In the genomic region with DNA sequence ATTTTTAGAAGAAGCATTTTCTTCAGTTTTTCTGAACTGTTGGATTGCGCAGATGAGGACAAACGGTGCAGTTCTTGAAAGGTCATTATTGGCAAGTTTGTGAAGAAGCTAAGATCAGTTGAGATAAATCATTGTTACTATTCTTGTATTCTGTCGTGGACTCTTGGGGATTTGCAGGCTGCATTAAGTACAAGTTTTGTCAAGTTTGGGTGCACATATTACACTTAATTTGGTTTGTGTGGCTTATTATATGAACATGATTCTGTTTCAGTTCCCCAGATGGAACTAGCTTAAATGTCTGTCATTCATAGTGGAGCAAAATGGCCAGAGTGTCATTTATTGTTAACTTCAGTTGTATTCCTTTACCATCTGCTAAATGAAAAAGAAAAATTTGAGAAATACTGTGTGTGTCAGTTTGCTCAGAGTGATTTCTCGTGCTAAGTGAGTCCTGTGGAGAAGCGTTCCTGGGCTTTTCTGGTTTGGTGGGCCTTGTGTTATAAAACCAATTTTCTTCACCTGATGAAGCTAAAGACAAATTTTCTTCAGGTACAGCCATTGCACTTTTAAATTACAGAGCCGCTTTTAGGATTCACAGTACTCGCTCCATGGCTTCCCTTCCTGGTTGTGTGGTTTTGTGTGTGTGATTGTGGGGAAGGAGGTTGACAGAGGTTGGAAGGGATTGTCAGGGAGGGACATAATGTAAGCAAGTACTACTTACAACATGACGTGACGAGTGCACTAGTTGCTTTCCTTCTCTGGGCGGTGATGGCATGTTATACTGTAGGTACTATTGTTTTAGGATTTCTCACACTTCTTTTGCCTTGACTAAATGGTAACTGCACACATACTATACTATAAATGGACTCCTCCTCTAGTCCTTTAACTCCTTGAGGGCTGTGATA, we compare ENCODE assay signal across 8 cellular contexts. TPM values are rescaled to one million over a fixed set of nuclear protein-coding genes. Genes with fewer than 3 reads are reported as not detected.
DNase-seq lines count a peak whose midpoint lies in the region; ATAC-seq and TF ChIP-seq lines count a peak whose summit lies in the region.

No MANE protein-coding gene starts in this region.

- ATAC-seq in activated CD8-positive, alpha-beta T cell treated with anti-CD3 and anti-CD28 coated beads, Interleukin-2, amount 10 ng/mL, durations not matched to agents 7 days and 5 days = no peak
- no peak for ATAC-seq in HG02973 (IDR thresholded peaks at IDR 0.05; ENCODE audit: unreplicated experiment)

- peaks cover 45% of the 10 kb centered on the region for H3K4me1 Mint-ChIP-seq in T-helper 1 cell treated with Interleukin-12 subunit alpha and Interleukin-12 subunit beta and Interleukin-4 antibody, amounts not matched to agents 30 μg/mL and 1 μg/mL, for 36 hours (ENCODE audit: low read depth)
- peaks cover 42% of the 10 kb centered on the region for H3K4me1 Mint-ChIP-seq in activated CD8-positive, alpha-beta T cell treated with anti-CD3 and anti-CD28 coated beads, Interleukin-2, amount 10 ng/mL, durations not matched to agents 7 days and 5 days (ENCODE audit: low read depth)
- peaks cover 43 to 47% of the 10 kb centered on the region in 2 donors for H3K4me1 Mint-ChIP-seq in immature natural killer cell

- TF ChIP-seq CTCF in suprapubic skin (IDR thresholded peaks at IDR 0.05) = no peak

- no peak for DNase-seq in T-helper 1 cell
- no peak for DNase-seq in activated CD8-positive, alpha-beta T cell treated with anti-CD3 and anti-CD28 coated beads, Interleukin-2, amount 10 ng/mL, durations not matched to agents 7 days and 5 days
- no peak for DNase-seq in immature natural killer cell
- no peak for DNase-seq in suprapubic skin (ENCODE audit: low spot score in 2 of 2)
- no peak for DNase-seq in central memory CD4-positive, alpha-beta T cell
- no peak for DNase-seq in NCI-H187 treated with DMSO at 0.1 percent for 48 hours (lab: John Stamatoyannopoulos, UW)

- no peaks in the 10 kb centered on the region for H3K27me3 Mint-ChIP-seq in T-helper 1 cell treated with Interleukin-12 subunit alpha and Interleukin-12 subunit beta and Interleukin-4 antibody, amounts not matched to agents 30 μg/mL and 1 μg/mL, for 36 hours (ENCODE audit: low read depth)
- peaks cover 6% of the 10 kb centered on the region for H3K27me3 Mint-ChIP-seq in activated CD8-positive, alpha-beta T cell treated with anti-CD3 and anti-CD28 coated beads, Interleukin-2, amount 10 ng/mL, durations not matched to agents 7 days and 5 days (ENCODE audit: low read depth)
- peaks cover 3 to 13% (median 10%) of the 10 kb centered on the region in 3 donors for H3K27me3 Mint-ChIP-seq in immature natural killer cell (ENCODE audit: low read depth in 3 of 3)

- H3K27me3 ChIP-seq in suprapubic skin = no peaks in the 10 kb centered on the region

- peak overlapping the region; percentile 88 for H3K4me3 Mint-ChIP-seq in T-helper 1 cell treated with Interleukin-12 subunit alpha and Interleukin-12 subunit beta and Interleukin-4 antibody, amounts not matched to agents 30 μg/mL and 1 μg/mL, for 36 hours
- peak overlapping the region; percentile 73 for H3K4me3 Mint-ChIP-seq in activated CD8-positive, alpha-beta T cell treated with anti-CD3 and anti-CD28 coated beads, Interleukin-2, amount 10 ng/mL, durations not matched to agents 7 days and 5 days
- H3K4me3 Mint-ChIP-seq in immature natural killer cell = peak overlapping the region; percentile 76 to 86 (median 79)

- POLR2A ChIA-PET in activated CD8-positive, alpha-beta T cell treated with anti-CD3 and anti-CD28 coated beads, Interleukin-2, amount 10 ng/mL, durations not matched to agents 7 days and 5 days (lab: Charles Lee) = interaction anchor here (0.9 kb wide), 1 partner anchor 325 kb away, joined by 3 read pairs; no protein-coding TSS in a partner anchor

- H3K4me1 ChIP-seq in suprapubic skin = peaks cover 18% of the 10 kb centered on the region

- WGBS in suprapubic skin = 50% methylated on average over 10 of the region's 10 CpGs

- H3K36me3 Mint-ChIP-seq in T-helper 1 cell treated with Interleukin-12 subunit alpha and Interleukin-12 subunit beta and Interleukin-4 antibody, amounts not matched to agents 30 μg/mL and 1 μg/mL, for 36 hours (ENCODE audit: low read depth) = peaks cover 24% of the 10 kb centered on the region
- peaks cover 18% of the 10 kb centered on the region for H3K36me3 Mint-ChIP-seq in activated CD8-positive, alpha-beta T cell treated with anti-CD3 and anti-CD28 coated beads, Interleukin-2, amount 10 ng/mL, durations not matched to agents 7 days and 5 days (ENCODE audit: low read depth)
- peaks cover 0 to 3% (median 0%) of the 10 kb centered on the region in 3 donors for H3K36me3 Mint-ChIP-seq in immature natural killer cell

- H3K9me3 ChIP-seq in suprapubic skin = no peaks in the 10 kb centered on the region

- H3K27ac ChIP-seq in suprapubic skin = no peak overlapping the region

- H3K9me3 Mint-ChIP-seq in T-helper 1 cell treated with Interleukin-12 subunit alpha and Interleukin-12 subunit beta and Interleukin-4 antibody, amounts not matched to agents 30 μg/mL and 1 μg/mL, for 36 hours = no peaks in the 10 kb centered on the region
- H3K9me3 Mint-ChIP-seq in activated CD8-positive, alpha-beta T cell treated with anti-CD3 and anti-CD28 coated beads, Interleukin-2, amount 10 ng/mL, durations not matched to agents 7 days and 5 days (ENCODE audit: insufficient read depth) = no peaks in the 10 kb centered on the region
- H3K9me3 Mint-ChIP-seq in immature natural killer cell = no peaks in the 10 kb centered on the region

- H3K36me3 ChIP-seq in suprapubic skin = no peaks in the 10 kb centered on the region

- no peak for TF ChIP-seq POLR2A in suprapubic skin (IDR thresholded peaks at IDR 0.05)

- no peak for TF ChIP-seq EP300 in suprapubic skin (IDR thresholded peaks at IDR 0.05)

- H3K27ac Mint-ChIP-seq in T-helper 1 cell treated with Interleukin-12 subunit alpha and Interleukin-12 subunit beta and Interleukin-4 antibody, amounts not matched to agents 30 μg/mL and 1 μg/mL, for 36 hours = peak overlapping the region; percentile 75
- H3K27ac Mint-ChIP-seq in activated CD8-positive, alpha-beta T cell treated with anti-CD3 and anti-CD28 coated beads, Interleukin-2, amount 10 ng/mL, durations not matched to agents 7 days and 5 days = peak overlapping the region; percentile 64
- peak overlapping the region in 5 of 6 donors; percentile 14 to 86 (median 49) for H3K27ac Mint-ChIP-seq in immature natural killer cell

- CTCF ChIA-PET in activated CD8-positive, alpha-beta T cell treated with anti-CD3 and anti-CD28 coated beads, Interleukin-2, amount 10 ng/mL, durations not matched to agents 7 days and 5 days (lab: Charles Lee) = interaction anchor here (0.8 to 4.1 kb wide), 4 partner anchors 23 to 86 kb away, joined by 3 to 36 read pairs (median 4); no protein-coding TSS in a partner anchor

- H3K4me3 ChIP-seq in suprapubic skin = peak overlapping the region; percentile 85

RNA-seq across cellular contexts. Expression of gene AKAP13, which starts 1.7 kb away (rescaled TPM):
- total RNA-seq in activated CD8-positive, alpha-beta T cell treated with anti-CD3 and anti-CD28 coated beads, Interleukin-2, amount 10 ng/mL, durations not matched to agents 7 days and 5 days = 100 to 1,000 TPM; 112 to 117 TPM
- 100 to 1,000 TPM; 104 to 327 (median 112) TPM for polyA plus RNA-seq in immature natural killer cell
- 100 to 1,000 TPM; 124 to 249 (median 163) TPM for total RNA-seq in suprapubic skin
